ENCODE assay signal across 23 cellular contexts in the genomic region with DNA sequence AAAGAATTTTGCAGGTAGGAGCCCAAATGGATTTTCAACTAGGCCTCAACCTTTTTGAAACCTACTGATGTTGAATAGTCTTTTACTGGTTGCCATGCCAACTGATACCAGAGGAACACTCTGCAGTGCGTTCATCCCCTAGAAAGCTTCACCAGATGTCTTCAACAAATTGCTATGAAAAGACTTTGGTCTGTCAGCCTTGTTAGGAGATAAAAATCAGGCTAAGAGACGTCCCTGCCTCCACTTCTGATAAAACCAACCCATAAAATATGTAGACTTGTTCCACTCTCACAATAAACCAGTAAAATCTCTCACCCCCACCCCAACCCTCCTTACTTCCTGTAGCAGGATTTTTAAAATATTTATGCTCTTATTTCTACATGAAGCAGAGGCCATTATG.
DNase-seq lines count a peak whose midpoint lies in the region; ATAC-seq and TF ChIP-seq lines count a peak whose summit lies in the region.
"Had no signal": no experiment of that assay in that cellular context is flagged by ENCODE, and none has a peak within 500 bp of the region (broad histone marks: within the 10 kb centered on the region; RNA-seq: fewer than 3 reads in every experiment).

No MANE protein-coding gene starts in this region.

- H3K79me2 ChIP-seq in DND-41 (ENCODE audit: insufficient read depth, low read length), result no peaks in the 10 kb centered on the region

- peak overlapping the region; percentile 74 for H3K27ac Mint-ChIP-seq in endothelial cell (ENCODE audit: unreplicated experiment)
- peak overlapping the region; percentile 37 for H3K27ac Mint-ChIP-seq in mesothelial cell of epicardium
- H3K27ac Mint-ChIP-seq: activated CD4-positive, alpha-beta T cell treated with anti-CD3 and anti-CD28 coated beads, Interleukin-2, amount 10 ng/mL, durations not matched to agents 7 days and 5 days; CD4-positive, alpha-beta T cell; memory B cell; stimulated activated naive B cell treated with anti-CD40 and anti-IgM and Interleukin-4, amounts not matched to agents 10 μg/mL and 1 μg/mL and 100 μg/mL, for 72 hours had no signal

- H3K9me3 ChIP-seq in DND-41 (ENCODE audit: insufficient read depth, low read length, severe bottlenecking) (no peaks in the 10 kb centered on the region), spleen (no peaks in the 10 kb centered on the region)
- H3K9me3 ChIP-seq: colonic mucosa, thoracic aorta had no signal

- no peak overlapping the region for H3K27ac ChIP-seq in DND-41 (ENCODE audit: low read length)
- no peak overlapping the region for H3K27ac ChIP-seq in spleen
- H3K27ac ChIP-seq: colonic mucosa, KMS-11, thoracic aorta had no signal

- no peak overlapping the region for H3K9ac ChIP-seq in DND-41 (ENCODE audit: low read depth, low read length)
- H3K9ac ChIP-seq: KMS-11 had no signal

- H3K27me3 ChIP-seq in DND-41 (ENCODE audit: insufficient read depth, low read length, poor library complexity) (no peaks in the 10 kb centered on the region), spleen (replicated peaks in 1 of 7) (no peaks in the 10 kb centered on the region)
- H3K27me3 ChIP-seq: colonic mucosa had no signal

- intact Hi-C loops in spleen (cut with DNase I; ENCODE audit: low total_unique reads), result no loop called here

- H3K36me3 Mint-ChIP-seq in endothelial cell (ENCODE audit: low read depth, unreplicated experiment), result no peaks in the 10 kb centered on the region
- no peaks in the 10 kb centered on the region for H3K36me3 Mint-ChIP-seq in mesothelial cell of epicardium
- H3K36me3 Mint-ChIP-seq: memory B cell; naive thymus-derived CD8-positive, alpha-beta T cell; stimulated activated naive B cell treated with anti-CD40 and anti-IgM and Interleukin-4, amounts not matched to agents 10 μg/mL and 1 μg/mL and 100 μg/mL, for 72 hours had no signal

- no peak overlapping the region for H2AFZ ChIP-seq in DND-41 (ENCODE audit: low read depth, low read length)

- H3K36me3 ChIP-seq in DND-41 (ENCODE audit: insufficient read depth, low read length) (no peaks in the 10 kb centered on the region), spleen (no peaks in the 10 kb centered on the region)
- H3K36me3 ChIP-seq: colonic mucosa, thoracic aorta had no signal

- DNase-seq in DND-41 (no peak), NCI-H2227 (lab: John Stamatoyannopoulos, UW; ENCODE audit: unreplicated experiment) (peak; percentile 51), endothelial cell (ENCODE audit: low spot score) (no peak), mesothelial cell of epicardium (ENCODE audit: low spot score in 2 of 2, unreplicated experiment in 2 of 2) (no peak), spleen (no peak), NCI-H774 (lab: John Stamatoyannopoulos, UW) (no peak), RPMI8226 (no peak)
- DNase-seq: activated CD4-positive, alpha-beta T cell treated with anti-CD3 and anti-CD28 coated beads, Interleukin-2, amount 10 ng/mL, durations not matched to agents 7 days and 5 days; activated CD8-positive, alpha-beta memory T cell treated with anti-CD3 and anti-CD28 coated beads, Interleukin-2, amount 50 U/mL, for 48 hours; activated effector memory CD4-positive, alpha-beta T cell treated with Interleukin-2 at 50 U/mL for 16 hours; CD4-positive, alpha-beta T cell; colonic mucosa; DMS153; naive thymus-derived CD8-positive, alpha-beta T cell; NCI-H2107; SHP77; stimulated activated CD4-positive, alpha-beta T cell treated with anti-CD3 and anti-CD28 coated beads, Interleukin-1b, Interleukin-23, amount 100 ng/mL, for 48 hours; stimulated activated naive B cell treated with anti-CD40 and anti-IgM and Interleukin-4, amounts not matched to agents 10 μg/mL and 1 μg/mL and 100 μg/mL, for 72 hours; T-helper 1 cell had no signal

- no peak overlapping the region for H3K4me3 ChIP-seq in DND-41 (ENCODE audit: low read depth in 1 of 2, low read length in 2 of 2)
- no peak overlapping the region for H3K4me3 ChIP-seq in spleen
- H3K4me3 ChIP-seq: colonic mucosa, thoracic aorta had no signal

- H3K27me3 Mint-ChIP-seq in endothelial cell (ENCODE audit: unreplicated experiment) (peaks cover 3% of the 10 kb centered on the region), mesothelial cell of epicardium (ENCODE audit: low read depth) (no peaks in the 10 kb centered on the region)
- H3K27me3 Mint-ChIP-seq: activated CD4-positive, alpha-beta T cell treated with anti-CD3 and anti-CD28 coated beads, Interleukin-2, amount 10 ng/mL, durations not matched to agents 7 days and 5 days; CD4-positive, alpha-beta T cell; memory B cell; naive thymus-derived CD8-positive, alpha-beta T cell; stimulated activated naive B cell treated with anti-CD40 and anti-IgM and Interleukin-4, amounts not matched to agents 10 μg/mL and 1 μg/mL and 100 μg/mL, for 72 hours had no signal

- 43 to 58% (median 47%) methylated on average over 2 of the region's 2 CpGs for WGBS in spleen, 5 donors

- H3K9me3 Mint-ChIP-seq in endothelial cell (ENCODE audit: unreplicated experiment) (no peaks in the 10 kb centered on the region), mesothelial cell of epicardium (no peaks in the 10 kb centered on the region)
- H3K9me3 Mint-ChIP-seq: activated CD4-positive, alpha-beta T cell treated with anti-CD3 and anti-CD28 coated beads, Interleukin-2, amount 10 ng/mL, durations not matched to agents 7 days and 5 days had no signal

- no peak for TF ChIP-seq CTCF in DND-41 (IDR thresholded peaks at IDR 0.05; ENCODE audit: borderline replicate concordance, extremely low read depth, low read length, poor library complexity, severe bottlenecking)
- no peak for TF ChIP-seq CTCF in endothelial cell (IDR thresholded peaks at IDR 0.05; ENCODE audit: unreplicated experiment)
- no peak for TF ChIP-seq CTCF in mesothelial cell of epicardium (IDR thresholded peaks at IDR 0.05; ENCODE audit: unreplicated experiment)
- TF ChIP-seq CTCF in spleen (IDR thresholded peaks at IDR 0.05 in 8 of 11, conservative IDR thresholded peaks at IDR 0.05 in 3 of 11), result no peak

- peaks cover 6% of the 10 kb centered on the region for H3K4me1 Mint-ChIP-seq in endothelial cell (ENCODE audit: unreplicated experiment)
- H3K4me1 Mint-ChIP-seq in mesothelial cell of epicardium, result peaks cover 9% of the 10 kb centered on the region
- H3K4me1 Mint-ChIP-seq: activated CD4-positive, alpha-beta T cell treated with anti-CD3 and anti-CD28 coated beads, Interleukin-2, amount 10 ng/mL, durations not matched to agents 7 days and 5 days; memory B cell; naive thymus-derived CD8-positive, alpha-beta T cell; stimulated activated naive B cell treated with anti-CD40 and anti-IgM and Interleukin-4, amounts not matched to agents 10 μg/mL and 1 μg/mL and 100 μg/mL, for 72 hours had no signal

- H4K20me1 ChIP-seq in DND-41 (ENCODE audit: insufficient read depth, low read length), result no peaks in the 10 kb centered on the region

- H3K4me3 Mint-ChIP-seq in endothelial cell (ENCODE audit: unreplicated experiment) (no peak overlapping the region), mesothelial cell of epicardium (no peak overlapping the region)
- H3K4me3 Mint-ChIP-seq: activated CD4-positive, alpha-beta T cell treated with anti-CD3 and anti-CD28 coated beads, Interleukin-2, amount 10 ng/mL, durations not matched to agents 7 days and 5 days; CD4-positive, alpha-beta T cell; memory B cell; naive thymus-derived CD8-positive, alpha-beta T cell; stimulated activated naive B cell treated with anti-CD40 and anti-IgM and Interleukin-4, amounts not matched to agents 10 μg/mL and 1 μg/mL and 100 μg/mL, for 72 hours had no signal

- ATAC-seq in DND-41 (ENCODE audit: insufficient read depth, low read depth) (peak; percentile 37; the same call in 2 of the 3 replicates), HG03354 (IDR thresholded peaks at IDR 0.05; ENCODE audit: poor library complexity, severe bottlenecking, unreplicated experiment) (no peak)
- ATAC-seq: naive thymus-derived CD8-positive, alpha-beta T cell; stimulated activated naive B cell treated with anti-CD40 and anti-IgM and Interleukin-4, amounts not matched to agents 10 μg/mL and 1 μg/mL and 100 μg/mL, for 72 hours had no signal

- no peak overlapping the region for H3K4me2 ChIP-seq in DND-41 (ENCODE audit: insufficient read depth, low read length)
- H3K4me2 ChIP-seq: KMS-11 had no signal

- no peaks in the 10 kb centered on the region for H3K4me1 ChIP-seq in DND-41 (ENCODE audit: insufficient read depth, low read length)
- no peaks in the 10 kb centered on the region for H3K4me1 ChIP-seq in spleen
- H3K4me1 ChIP-seq: colonic mucosa had no signal

- no peak for TF ChIP-seq POLR2A in spleen (IDR thresholded peaks at IDR 0.05)
